ENCODE assay signal across 9 cellular contexts in genomic region chr11:115334932-115335788, GRCh38.
DNase-seq lines count a peak whose midpoint lies in the region; TF ChIP-seq lines count a peak whose summit lies in the region.
"Had no signal": no experiment of that assay in that cellular context is flagged by ENCODE, and none has a peak within 500 bp of the region (broad histone marks: within the 10 kb centered on the region; RNA-seq: fewer than 3 reads in every experiment).

No MANE protein-coding gene starts in this region.

- DNase-seq in NOMO-1 treated with DMSO at 0.1 percent for 48 hours (lab: John Stamatoyannopoulos, UW; ENCODE audit: unreplicated experiment): peak; percentile 49
- no peak for DNase-seq in esophagus muscularis mucosa (ENCODE audit: extremely low spot score)
- no peak for DNase-seq in retinal pigment epithelial cell (ENCODE audit: low read depth)
- DNase-seq in activated CD4-positive, alpha-beta T cell treated with anti-CD3 and anti-CD28 coated beads, Interleukin-2, amount 10 ng/mL, durations not matched to agents 24 days and 14 days: no peak
- no peak for DNase-seq in stimulated activated CD4-positive, alpha-beta T cell treated with anti-CD3 and anti-CD28 coated beads, Interleukin-2, amount 100 ng/mL, for 48 hours
- no peak for DNase-seq in germinal center (ENCODE audit: low spot score)
- DNase-seq: activated naive CD8-positive, alpha-beta T cell treated with anti-CD3 and anti-CD28 coated beads, Interleukin-2, amount 10 ng/mL, durations not matched to agents 7 days and 5 days had no signal

- no peak for TF ChIP-seq EP300 in esophagus muscularis mucosa (IDR thresholded peaks at IDR 0.05)

- H3K27me3 ChIP-seq in esophagus muscularis mucosa: no peaks in the 10 kb centered on the region

- 52% methylated on average over 3 of the region's 3 CpGs for WGBS in esophagus muscularis mucosa

- no peaks in the 10 kb centered on the region for H3K4me1 Mint-ChIP-seq in activated CD4-positive, alpha-beta T cell treated with anti-CD3 and anti-CD28 coated beads, Interleukin-2, amount 10 ng/mL, durations not matched to agents 24 days and 14 days
- H3K4me1 Mint-ChIP-seq: activated naive CD8-positive, alpha-beta T cell treated with anti-CD3 and anti-CD28 coated beads, Interleukin-2, amount 10 ng/mL, durations not matched to agents 7 days and 5 days had no signal

- TF ChIP-seq CTCF in 22Rv1 (IDR thresholded peaks at IDR 0.05): peak; percentile 80
- peak; percentile 31; the same call in 1 of the 2 replicates for TF ChIP-seq CTCF in GM12875 (IDR thresholded peaks at IDR 0.05; ENCODE audit: borderline replicate concordance, insufficient read depth, low read depth, low read length)
- TF ChIP-seq CTCF in esophagus muscularis mucosa (IDR thresholded peaks at IDR 0.05): peak; percentile 69 to 79 (median 72)
- peak; percentile 65 for TF ChIP-seq CTCF in retinal pigment epithelial cell (conservative IDR thresholded peaks at IDR 0.05; ENCODE audit: low read depth, low read length)

- H3K36me3 ChIP-seq in esophagus muscularis mucosa: no peaks in the 10 kb centered on the region

- H3K36me3 Mint-ChIP-seq in activated CD4-positive, alpha-beta T cell treated with anti-CD3 and anti-CD28 coated beads, Interleukin-2, amount 10 ng/mL, durations not matched to agents 24 days and 14 days (ENCODE audit: low read depth): no peaks in the 10 kb centered on the region
- H3K36me3 Mint-ChIP-seq: activated naive CD8-positive, alpha-beta T cell treated with anti-CD3 and anti-CD28 coated beads, Interleukin-2, amount 10 ng/mL, durations not matched to agents 7 days and 5 days had no signal

- intact Hi-C loops in esophagus muscularis mucosa (cut with DNase I): loop anchor here (2.0 to 10.0 kb wide), 2 partner anchors 168 to 360 kb away; no protein-coding TSS in a partner anchor
- intact Hi-C loops in activated CD4-positive, alpha-beta T cell treated with anti-CD3 and anti-CD28 coated beads, Interleukin-2, amount 10 ng/mL, durations not matched to agents 24 days and 14 days (cut with micrococcal nuclease): no loop called here

- H3K27me3 Mint-ChIP-seq in activated CD4-positive, alpha-beta T cell treated with anti-CD3 and anti-CD28 coated beads, Interleukin-2, amount 10 ng/mL, durations not matched to agents 24 days and 14 days: peaks cover 2% of the 10 kb centered on the region

- no peak for TF ChIP-seq POLR2A in esophagus muscularis mucosa (IDR thresholded peaks at IDR 0.05; ENCODE audit: low read depth)

- no peak overlapping the region for H3K27ac ChIP-seq in 22Rv1
- H3K27ac ChIP-seq in esophagus muscularis mucosa (replicated peaks in 1 of 4): no peak overlapping the region

- H3K4me1 ChIP-seq in esophagus muscularis mucosa: no peaks in the 10 kb centered on the region

- no peak overlapping the region for H3K27ac Mint-ChIP-seq in activated CD4-positive, alpha-beta T cell treated with anti-CD3 and anti-CD28 coated beads, Interleukin-2, amount 10 ng/mL, durations not matched to agents 24 days and 14 days
- H3K27ac Mint-ChIP-seq: activated naive CD8-positive, alpha-beta T cell treated with anti-CD3 and anti-CD28 coated beads, Interleukin-2, amount 10 ng/mL, durations not matched to agents 7 days and 5 days had no signal

- H3K9me3 ChIP-seq in esophagus muscularis mucosa: no peaks in the 10 kb centered on the region

- no peaks in the 10 kb centered on the region for H3K9me3 Mint-ChIP-seq in activated CD4-positive, alpha-beta T cell treated with anti-CD3 and anti-CD28 coated beads, Interleukin-2, amount 10 ng/mL, durations not matched to agents 24 days and 14 days
- H3K9me3 Mint-ChIP-seq: activated naive CD8-positive, alpha-beta T cell treated with anti-CD3 and anti-CD28 coated beads, Interleukin-2, amount 10 ng/mL, durations not matched to agents 7 days and 5 days had no signal

- H3K4me3 Mint-ChIP-seq in activated CD4-positive, alpha-beta T cell treated with anti-CD3 and anti-CD28 coated beads, Interleukin-2, amount 10 ng/mL, durations not matched to agents 24 days and 14 days: no peak overlapping the region
- H3K4me3 Mint-ChIP-seq: activated naive CD8-positive, alpha-beta T cell treated with anti-CD3 and anti-CD28 coated beads, Interleukin-2, amount 10 ng/mL, durations not matched to agents 7 days and 5 days had no signal

- H3K4me3 ChIP-seq in GM12875 (ENCODE audit: low read depth, low read length) (no peak overlapping the region), esophagus muscularis mucosa (no peak overlapping the region), retinal pigment epithelial cell (ENCODE audit: low read length) (no peak overlapping the region)
